In the genomic region with DNA sequence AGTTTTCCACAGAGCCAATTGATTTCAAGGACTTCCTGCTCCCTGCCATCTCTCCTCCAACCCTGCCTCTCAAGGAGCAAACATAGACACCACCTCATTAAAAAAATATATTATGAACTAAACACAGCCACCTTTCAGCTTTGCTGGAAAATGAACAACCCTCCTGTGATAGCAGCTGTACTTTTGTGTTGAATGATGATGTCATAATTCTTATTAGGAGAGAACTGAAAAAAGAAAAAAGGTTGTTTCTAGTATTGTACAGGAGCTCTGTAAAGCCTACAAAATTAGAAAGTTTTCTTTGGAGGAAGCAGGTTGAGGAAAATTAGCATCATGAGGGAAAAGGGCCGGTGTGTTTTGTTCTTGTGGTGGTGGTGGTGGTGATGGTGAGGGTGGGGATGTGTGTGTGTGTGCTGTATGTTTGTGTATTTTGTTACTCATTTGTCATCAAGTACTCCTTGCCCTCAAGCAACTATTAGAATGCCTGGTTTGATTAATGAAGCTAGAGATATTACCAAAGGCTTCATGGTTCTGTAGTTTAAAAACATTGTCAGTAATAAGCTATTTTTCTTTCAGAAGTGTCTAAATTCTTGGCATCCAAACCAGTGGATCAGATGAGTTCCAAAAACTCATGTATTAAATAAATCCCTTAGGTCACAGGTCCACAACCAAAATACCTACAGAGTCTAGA, we compare ENCODE assay signal across 14 cellular contexts.
DNase-seq lines count a peak whose midpoint lies in the region; ATAC-seq, FAIRE-seq and TF ChIP-seq lines count a peak whose summit lies in the region.
"Had no signal": no experiment of that assay in that cellular context is flagged by ENCODE, and none has a peak within 500 bp of the region (broad histone marks: within the 10 kb centered on the region; RNA-seq: fewer than 3 reads in every experiment).

No MANE protein-coding gene starts in this region.

- no peak overlapping the region for H3K4me3 ChIP-seq in HEK293 (ENCODE audit: low read depth, low read length)
- no peak overlapping the region for H3K4me3 ChIP-seq in bronchial epithelial cell (ENCODE audit: low read depth, low read length)
- H3K4me3 ChIP-seq in dorsolateral prefrontal cortex, result no peak overlapping the region
- H3K4me3 ChIP-seq: SK-N-MC had no signal

- H3K9me3 ChIP-seq in HEK293 (ENCODE audit: control insufficient read depth, insufficient read depth, low read depth, low read length), result no peaks in the 10 kb centered on the region

- POLR2A ChIA-PET in HEK293 (lab: Yijun Ruan, JAX), result no interaction called here

- ATAC-seq in omental fat pad (ENCODE audit: low FRiP score), result peak; percentile 76

- FAIRE-seq in bronchial epithelial cell (lab: Jason Lieb, UNC), result no peak
- FAIRE-seq: D721Med had no signal

- TF ChIP-seq CTCF in 22Rv1 (IDR thresholded peaks at IDR 0.05) (no peak), HEK293 (tag by site-specific recombination; IDR thresholded peaks at IDR 0.05) (no peak), bronchial epithelial cell (IDR thresholded peaks at IDR 0.05; ENCODE audit: insufficient read depth, low read length, severe bottlenecking) (no peak), omental fat pad (IDR thresholded peaks at IDR 0.05) (no peak), dorsolateral prefrontal cortex (IDR thresholded peaks at IDR 0.05 in 54 of 56, conservative IDR thresholded peaks at IDR 0.05 in 2 of 56; ENCODE audit: low read depth in 1 of 56, partially characterized antibody in 56 of 56) (no peak)

- no peaks in the 10 kb centered on the region for H3K36me3 ChIP-seq in HEK293 (ENCODE audit: control insufficient read depth in 2 of 2, insufficient read depth in 1 of 2, low read length in 2 of 2)
- H3K36me3 ChIP-seq in bronchial epithelial cell (ENCODE audit: control insufficient read depth, insufficient read depth, low read length), result no peaks in the 10 kb centered on the region

- H3K27ac ChIP-seq in 22Rv1, result peak overlapping the region; percentile 80
- no peak overlapping the region for H3K27ac ChIP-seq in HEK293 (ENCODE audit: extremely low read depth, low read depth, low read length)
- H3K27ac ChIP-seq in dorsolateral prefrontal cortex, result no peak overlapping the region
- H3K27ac ChIP-seq: SK-N-MC had no signal

- intact Hi-C loops in dorsolateral prefrontal cortex (cut with DNase I), result no loop called here

- H3K27me3 ChIP-seq in bronchial epithelial cell (ENCODE audit: control insufficient read depth, insufficient read depth, low read length) (no peaks in the 10 kb centered on the region), dorsolateral prefrontal cortex (peaks cover 0 to 28% (median 0%) of the 10 kb centered on the region in 45 donors)

- H3K4me1 ChIP-seq in HEK293 (ENCODE audit: control insufficient read depth, insufficient read depth, low read length), result no peaks in the 10 kb centered on the region

- DNase-seq in bronchial epithelial cell (ENCODE audit: low read depth) (peak; percentile 3), omental fat pad (ENCODE audit: low spot score) (no peak), putamen (ENCODE audit: low spot score) (no peak), NAMALWA (ENCODE audit: low spot score) (no peak), dorsolateral prefrontal cortex (no peak), HK-2 (ENCODE audit: unreplicated experiment) (no peak)
- DNase-seq: AML-193, H7, NCI-H146, NCI-H748 treated with DMSO at 0.1 percent for 48 hours had no signal

- CTCF ChIA-PET in HEK293 (lab: Yijun Ruan, JAX), result no interaction called here

TF ChIP-seq in HEK293, 187 proteins besides CTCF, POLR2A, EP300 and RAD21:
- TF ChIP-seq ZNF624 (tag by site-specific recombination; IDR thresholded peaks at IDR 0.05) (no peak), ZNF146 (tag by site-specific recombination; IDR thresholded peaks at IDR 0.05) (no peak), ZNF266 (tag by site-specific recombination; IDR thresholded peaks at IDR 0.05; ENCODE audit: low read depth) (no peak)
- TF ChIP-seq, protein P1, sequence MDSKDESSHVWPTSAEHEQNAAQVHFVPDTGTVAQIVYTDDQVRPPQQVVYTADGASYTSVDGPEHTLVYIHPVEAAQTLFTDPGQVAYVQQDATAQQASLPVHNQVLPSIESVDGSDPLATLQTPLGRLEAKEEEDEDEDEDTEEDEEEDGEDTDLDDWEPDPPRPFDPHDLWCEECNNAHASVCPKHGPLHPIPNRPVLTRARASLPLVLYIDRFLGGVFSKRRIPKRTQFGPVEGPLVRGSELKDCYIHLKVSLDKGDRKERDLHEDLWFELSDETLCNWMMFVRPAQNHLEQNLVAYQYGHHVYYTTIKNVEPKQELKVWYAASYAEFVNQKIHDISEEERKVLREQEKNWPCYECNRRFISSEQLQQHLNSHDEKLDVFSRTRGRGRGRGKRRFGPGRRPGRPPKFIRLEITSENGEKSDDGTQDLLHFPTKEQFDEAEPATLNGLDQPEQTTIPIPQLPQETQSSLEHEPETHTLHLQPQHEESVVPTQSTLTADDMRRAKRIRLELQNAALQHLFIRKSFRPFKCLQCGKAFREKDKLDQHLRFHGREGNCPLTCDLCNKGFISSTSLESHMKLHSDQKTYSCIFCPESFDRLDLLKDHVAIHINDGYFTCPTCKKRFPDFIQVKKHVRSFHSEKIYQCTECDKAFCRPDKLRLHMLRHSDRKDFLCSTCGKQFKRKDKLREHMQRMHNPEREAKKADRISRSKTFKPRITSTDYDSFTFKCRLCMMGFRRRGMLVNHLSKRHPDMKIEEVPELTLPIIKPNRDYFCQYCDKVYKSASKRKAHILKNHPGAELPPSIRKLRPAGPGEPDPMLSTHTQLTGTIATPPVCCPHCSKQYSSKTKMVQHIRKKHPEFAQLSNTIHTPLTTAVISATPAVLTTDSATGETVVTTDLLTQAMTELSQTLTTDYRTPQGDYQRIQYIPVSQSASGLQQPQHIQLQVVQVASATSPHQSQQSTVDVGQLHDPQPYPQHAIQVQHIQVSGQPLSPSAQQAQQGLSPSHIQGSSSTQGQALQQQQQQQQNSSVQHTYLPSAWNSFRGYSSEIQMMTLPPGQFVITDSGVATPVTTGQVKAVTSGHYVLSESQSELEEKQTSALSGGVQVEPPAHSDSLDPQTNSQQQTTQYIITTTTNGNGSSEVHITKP (tag by site-specific recombination; IDR thresholded peaks at IDR 0.05), result no peak
- TF ChIP-seq, protein P2, sequence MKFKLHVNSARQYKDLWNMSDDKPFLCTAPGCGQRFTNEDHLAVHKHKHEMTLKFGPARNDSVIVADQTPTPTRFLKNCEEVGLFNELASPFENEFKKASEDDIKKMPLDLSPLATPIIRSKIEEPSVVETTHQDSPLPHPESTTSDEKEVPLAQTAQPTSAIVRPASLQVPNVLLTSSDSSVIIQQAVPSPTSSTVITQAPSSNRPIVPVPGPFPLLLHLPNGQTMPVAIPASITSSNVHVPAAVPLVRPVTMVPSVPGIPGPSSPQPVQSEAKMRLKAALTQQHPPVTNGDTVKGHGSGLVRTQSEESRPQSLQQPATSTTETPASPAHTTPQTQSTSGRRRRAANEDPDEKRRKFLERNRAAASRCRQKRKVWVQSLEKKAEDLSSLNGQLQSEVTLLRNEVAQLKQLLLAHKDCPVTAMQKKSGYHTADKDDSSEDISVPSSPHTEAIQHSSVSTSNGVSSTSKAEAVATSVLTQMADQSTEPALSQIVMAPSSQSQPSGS (tag by site-specific recombination; IDR thresholded peaks at IDR 0.05; ENCODE audit: low read depth), result peak; percentile 64
TF ChIP-seq in HEK293: peak in this region for 1.
